23 cellular contexts compared by ENCODE assay signal in the genomic region with DNA sequence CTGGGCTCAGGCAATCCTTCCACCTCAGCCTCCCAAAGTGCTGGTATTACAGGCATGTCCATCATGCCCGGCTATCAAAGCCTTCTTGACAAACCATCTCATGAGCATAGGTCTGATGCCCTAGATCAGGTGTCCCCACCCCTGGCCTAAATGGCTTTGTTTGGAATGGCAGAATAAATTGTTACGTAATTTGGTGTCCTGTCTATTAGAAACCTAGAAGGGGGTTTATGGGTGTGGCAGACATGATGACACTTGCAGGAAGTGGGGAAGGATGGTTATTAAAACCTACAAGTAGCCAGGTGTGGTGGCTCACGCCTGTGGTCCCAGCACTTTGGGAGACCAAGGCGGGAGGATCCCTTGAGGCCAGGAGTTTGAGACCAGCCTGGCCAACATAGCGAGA.
"Had no signal": no experiment of that assay in that cellular context is flagged by ENCODE, and none has a peak within 500 bp of the region (broad histone marks: within the 10 kb centered on the region; RNA-seq: fewer than 3 reads in every experiment).

No MANE protein-coding gene starts in this region.

- H3K27me3 ChIP-seq: neural progenitor cell, ovary, right lobe of liver, sigmoid colon, stomach, tibial artery, transverse colon, upper lobe of right lung, uterus had no signal

- H3K4me2 ChIP-seq: neural progenitor cell had no signal

- H3K9me3 ChIP-seq: ovary, psoas muscle, right lobe of liver, sigmoid colon, stomach, tibial artery, transverse colon, upper lobe of right lung, uterus had no signal

- ATAC-seq: naive thymus-derived CD4-positive, alpha-beta T cell; natural killer cell; psoas muscle; right lobe of liver; stimulated activated effector memory CD8-positive, alpha-beta T cell treated with anti-CD3 and anti-CD28 coated beads, Interleukin-12 subunit alpha, Interleukin-12 subunit beta, amount 100 ng/mL, for 72 hours; stimulated activated naive B cell treated with anti-CD40 and anti-IgM and Interleukin-4, amounts not matched to agents 10 μg/mL and 1 μg/mL and 100 μg/mL, for 72 hours had no signal

- H3K9ac ChIP-seq: neural progenitor cell, parathyroid adenoma had no signal

- H3K27ac ChIP-seq: neural progenitor cell, ovary, parathyroid adenoma, psoas muscle, right lobe of liver, sigmoid colon, stomach, tibial artery, transverse colon, upper lobe of right lung, uterus had no signal

- H3K36me3 ChIP-seq: neural progenitor cell, ovary, right lobe of liver, sigmoid colon, stomach, tibial artery, transverse colon, upper lobe of right lung, uterus had no signal

- H3K4me1 ChIP-seq: parathyroid adenoma, right lobe of liver, transverse colon, upper lobe of right lung, uterus had no signal

- DNase-seq: naive thymus-derived CD4-positive, alpha-beta T cell; natural killer cell; occipital lobe; ovary; posterior cingulate gyrus; psoas muscle; right lobe of liver; sigmoid colon; small intestine; stimulated activated CD4-positive, alpha-beta T cell treated with anti-CD3 and anti-CD28 coated beads, Interleukin-15, amount 100 ng/mL, for 24 hours; stimulated activated CD4-positive, alpha-beta T cell treated with anti-CD3 and anti-CD28 coated beads, Interleukin-2, amount 100 ng/mL, for 24 hours; stimulated activated CD4-positive, alpha-beta T cell treated with anti-CD3 and anti-CD28 coated beads, Interleukin-2, amount 100 ng/mL, for 48 hours; stimulated activated CD4-positive, alpha-beta T cell treated with anti-CD3 and anti-CD28 coated beads, Interleukin-4, amount 100 ng/mL, for 24 hours; stimulated activated naive B cell treated with anti-CD40 and anti-IgM and Interleukin-4, amounts not matched to agents 10 μg/mL and 1 μg/mL and 100 μg/mL, for 72 hours; stimulated activated naive CD4-positive, alpha-beta T cell treated with Interleukin-2 at 50 U/mL for 16 hours; stomach; tibial artery; transverse colon; upper lobe of right lung; uterus had no signal

- H2AFZ ChIP-seq: neural progenitor cell, parathyroid adenoma had no signal

- H3K4me3 ChIP-seq: neural progenitor cell, ovary, psoas muscle, right lobe of liver, sigmoid colon, stomach, tibial artery, transverse colon, upper lobe of right lung, uterus had no signal
